34 cellular contexts compared by ENCODE assay signal in genomic region chr7:144524271-144524670, GRCh38.
"Had no signal": no experiment of that assay in that cellular context is flagged by ENCODE, and none has a peak within 500 bp of the region (broad histone marks: within the 10 kb centered on the region; RNA-seq: fewer than 3 reads in every experiment).

No MANE protein-coding gene starts in this region.

- H3K27me3 Mint-ChIP-seq: activated CD4-positive, alpha-beta memory T cell treated with anti-CD3 and anti-CD28 coated beads for 36 hours; activated CD4-positive, alpha-beta T cell treated with anti-CD3 and anti-CD28 coated beads for 36 hours; activated CD4-positive, alpha-beta T cell treated with anti-CD3 and anti-CD28 coated beads, Interleukin-2, amount 10 ng/mL, durations not matched to agents 7 days and 5 days; activated CD8-positive, alpha-beta T cell treated with anti-CD3 and anti-CD28 coated beads for 36 hours; activated naive CD8-positive, alpha-beta T cell treated with anti-CD3 and anti-CD28 coated beads for 36 hours; activated T-helper 17 cell treated with anti-CD3 and anti-CD28 coated beads, Interleukin-2, amount 50 U/mL, for 72 hours; T-cell had no signal

- DNase-seq: activated CD4-positive, alpha-beta memory T cell treated with anti-CD3 and anti-CD28 coated beads for 36 hours; activated CD4-positive, alpha-beta T cell treated with anti-CD3 and anti-CD28 coated beads for 1 hour; activated CD4-positive, alpha-beta T cell treated with anti-CD3 and anti-CD28 coated beads for 36 hours; activated CD4-positive, alpha-beta T cell treated with anti-CD3 and anti-CD28 coated beads for 48 hours; activated CD4-positive, alpha-beta T cell treated with anti-CD3 and anti-CD28 coated beads, Interleukin-2, amount 10 ng/mL, durations not matched to agents 7 days and 5 days; activated CD4-positive, alpha-beta T cell treated with anti-CD3 and anti-CD28 coated beads, Interleukin-2, amount 50 U/mL, for 4 hours; activated CD4-positive, CD25-positive, alpha-beta regulatory T cell; activated CD8-positive, alpha-beta memory T cell treated with anti-CD3 and anti-CD28 coated beads, Interleukin-2, amount 50 U/mL, for 4 hours; activated CD8-positive, alpha-beta T cell treated with anti-CD3 and anti-CD28 coated beads for 36 hours; activated effector memory CD4-positive, alpha-beta T cell treated with anti-CD3 and anti-CD28 coated beads, Interleukin-2, amount 50 U/mL, for 16 hours; activated gamma-delta T cell treated with Interleukin-2 at 50 U/mL for 16 hours; activated naive CD4-positive, alpha-beta T cell; activated naive CD4-positive, alpha-beta T cell treated with anti-CD3 and anti-CD28 coated beads for 36 hours; activated naive CD4-positive, alpha-beta T cell treated with anti-CD3 and anti-CD28 coated beads, Interleukin-2, amount 50 U/mL, for 16 hours; activated naive CD8-positive, alpha-beta T cell treated with anti-CD3 and anti-CD28 coated beads for 36 hours; activated T-cell treated with anti-CD3 and anti-CD28 coated beads for 4 hours; activated T-cell treated with anti-CD3 and anti-CD28 coated beads, Interleukin-2, amount 50 U/mL, for 1 hour; activated T-cell treated with anti-CD3 and anti-CD28 coated beads, Interleukin-2, amount 50 U/mL, for 4 hours; activated T-cell treated with anti-CD3 and anti-CD28 coated beads, Interleukin-2, amount 50 U/mL, for 72 hours; adrenal gland; amniotic stem cell; aorta; body of pancreas; brain microvascular endothelial cell; central memory CD4-positive, alpha-beta T cell; cerebellar nuclear complex; T-cell; T-helper 9 cell had no signal

- H3K36me3 Mint-ChIP-seq: activated CD4-positive, alpha-beta memory T cell treated with anti-CD3 and anti-CD28 coated beads for 36 hours; activated naive CD4-positive, alpha-beta T cell treated with anti-CD3 and anti-CD28 coated beads, Interleukin-2, amount 50 U/mL, for 72 hours had no signal

- H3K27ac Mint-ChIP-seq: activated CD4-positive, alpha-beta memory T cell treated with anti-CD3 and anti-CD28 coated beads for 36 hours; activated CD4-positive, alpha-beta T cell treated with anti-CD3 and anti-CD28 coated beads for 36 hours; activated CD4-positive, alpha-beta T cell treated with anti-CD3 and anti-CD28 coated beads, Interleukin-2, amount 10 ng/mL, durations not matched to agents 7 days and 5 days; activated CD8-positive, alpha-beta T cell treated with anti-CD3 and anti-CD28 coated beads for 36 hours; activated naive CD4-positive, alpha-beta T cell treated with anti-CD3 and anti-CD28 coated beads for 36 hours; activated naive CD4-positive, alpha-beta T cell treated with anti-CD3 and anti-CD28 coated beads, Interleukin-2, amount 50 U/mL, for 72 hours; activated naive CD8-positive, alpha-beta T cell treated with anti-CD3 and anti-CD28 coated beads for 36 hours; activated T-cell treated with anti-CD3 and anti-CD28 coated beads, Interleukin-2, amount 50 U/mL, for 72 hours; activated T-helper 1 cell treated with anti-CD3 and anti-CD28 coated beads, Interleukin-12 subunit alpha, Interleukin-12 subunit beta, Interleukin-2, Interleukin-4 antibody, amounts not matched to agents 30 ng/mL and 10 ng/mL and 1 ng/mL, durations not matched to agents 14 hours and 24 hours and 36 hours; activated T-helper 17 cell treated with anti-CD3 and anti-CD28 coated beads, Interleukin-2, amount 50 U/mL, for 72 hours; T-cell; T-helper 2 cell treated with Interferon-gamma antibody and Interleukin-4, amounts not matched to agents 5 μg/mL and 100 μg/mL, for 36 hours had no signal

- ATAC-seq: activated CD4-positive, alpha-beta T cell treated with anti-CD3 and anti-CD28 coated beads for 36 hours; activated CD4-positive, CD25-positive, alpha-beta regulatory T cell treated with anti-CD3 and anti-CD28 coated beads, Interleukin-2, amount 50 U/mL, for 24 hours; activated CD8-positive, alpha-beta T cell treated with anti-CD3 and anti-CD28 coated beads for 36 hours; activated naive CD4-positive, alpha-beta T cell treated with anti-CD3 and anti-CD28 coated beads, Interleukin-2, amount 50 U/mL, for 72 hours; activated T-cell treated with anti-CD3 and anti-CD28 coated beads, Interleukin-2, amount 50 U/mL, for 4 hours; activated T-cell treated with anti-CD3 and anti-CD28 coated beads, Interleukin-2, amount 50 U/mL, for 72 hours; activated T-helper 17 cell treated with anti-CD3 and anti-CD28 coated beads, Interleukin-2, amount 50 U/mL, for 72 hours; body of pancreas; T-cell had no signal

- H3K4me3 Mint-ChIP-seq: activated CD4-positive, alpha-beta memory T cell treated with anti-CD3 and anti-CD28 coated beads for 36 hours; activated CD4-positive, alpha-beta T cell treated with anti-CD3 and anti-CD28 coated beads for 36 hours; activated CD4-positive, alpha-beta T cell treated with anti-CD3 and anti-CD28 coated beads, Interleukin-2, amount 10 ng/mL, durations not matched to agents 7 days and 5 days; activated CD8-positive, alpha-beta T cell treated with anti-CD3 and anti-CD28 coated beads for 36 hours; activated naive CD4-positive, alpha-beta T cell treated with anti-CD3 and anti-CD28 coated beads for 36 hours; activated naive CD8-positive, alpha-beta T cell treated with anti-CD3 and anti-CD28 coated beads for 36 hours; activated T-cell treated with anti-CD3 and anti-CD28 coated beads, Interleukin-2, amount 50 U/mL, for 4 hours; activated T-cell treated with anti-CD3 and anti-CD28 coated beads, Interleukin-2, amount 50 U/mL, for 72 hours; activated T-helper 1 cell treated with anti-CD3 and anti-CD28 coated beads, Interleukin-12 subunit alpha, Interleukin-12 subunit beta, Interleukin-2, Interleukin-4 antibody, amounts not matched to agents 30 ng/mL and 10 ng/mL and 1 ng/mL, durations not matched to agents 14 hours and 24 hours and 36 hours; activated T-helper 17 cell treated with anti-CD3 and anti-CD28 coated beads, Interleukin-2, amount 50 U/mL, for 72 hours; T-cell; T-helper 2 cell treated with Interferon-gamma antibody and Interleukin-4, amounts not matched to agents 5 μg/mL and 100 μg/mL, for 36 hours had no signal

- H3K9me3 ChIP-seq: adrenal gland, body of pancreas, breast epithelium had no signal

- H3K4me1 Mint-ChIP-seq: activated T-helper 17 cell treated with anti-CD3 and anti-CD28 coated beads, Interleukin-2, amount 50 U/mL, for 72 hours had no signal

- H3K9me3 Mint-ChIP-seq: activated CD4-positive, alpha-beta memory T cell treated with anti-CD3 and anti-CD28 coated beads for 36 hours; activated CD4-positive, alpha-beta T cell treated with anti-CD3 and anti-CD28 coated beads, Interleukin-2, amount 10 ng/mL, durations not matched to agents 7 days and 5 days; activated CD8-positive, alpha-beta T cell treated with anti-CD3 and anti-CD28 coated beads for 36 hours; activated naive CD4-positive, alpha-beta T cell treated with anti-CD3 and anti-CD28 coated beads for 36 hours; activated naive CD4-positive, alpha-beta T cell treated with anti-CD3 and anti-CD28 coated beads, Interleukin-2, amount 50 U/mL, for 72 hours; activated naive CD8-positive, alpha-beta T cell treated with anti-CD3 and anti-CD28 coated beads for 36 hours; activated T-cell treated with anti-CD3 and anti-CD28 coated beads, Interleukin-2, amount 50 U/mL, for 4 hours; activated T-cell treated with anti-CD3 and anti-CD28 coated beads, Interleukin-2, amount 50 U/mL, for 72 hours; activated T-helper 1 cell treated with anti-CD3 and anti-CD28 coated beads, Interleukin-12 subunit alpha, Interleukin-12 subunit beta, Interleukin-2, Interleukin-4 antibody, amounts not matched to agents 30 ng/mL and 10 ng/mL and 1 ng/mL, durations not matched to agents 14 hours and 24 hours and 36 hours; activated T-helper 17 cell treated with anti-CD3 and anti-CD28 coated beads, Interleukin-2, amount 50 U/mL, for 72 hours; T-cell; T-helper 2 cell treated with Interferon-gamma antibody and Interleukin-4, amounts not matched to agents 5 μg/mL and 100 μg/mL, for 36 hours had no signal
